In genomic region chrX:83339724-83340123, GRCh38 we compare ENCODE assay signal across 8 cellular contexts.
"Had no signal": no experiment of that assay in that cellular context is flagged by ENCODE, and none has a peak within 500 bp of the region (broad histone marks: within the 10 kb centered on the region; RNA-seq: fewer than 3 reads in every experiment).

No MANE protein-coding gene starts in this region.

- ATAC-seq: GM12878 had no signal

- FAIRE-seq: G401.6, GM12878, GM12891, GM12892, GM18507, GM19239 had no signal

- DNase-seq: GDM1, GF-D8 had no signal

- H3K4me3 ChIP-seq: GM12878 had no signal
